In genomic region chr3:41026394-41027177, GRCh38 we compare ENCODE assay signal across 9 cellular contexts.
DNase-seq lines count a peak whose midpoint lies in the region; ATAC-seq and TF ChIP-seq lines count a peak whose summit lies in the region.
"Had no signal": no experiment of that assay in that cellular context is flagged by ENCODE, and none has a peak within 500 bp of the region (broad histone marks: within the 10 kb centered on the region; RNA-seq: fewer than 3 reads in every experiment).

No MANE protein-coding gene starts in this region.

- H3K4me3 ChIP-seq in AG10803 (ENCODE audit: low read length): no peak overlapping the region
- H3K4me3 ChIP-seq in epithelial cell of proximal tubule (ENCODE audit: low read depth, low read length): no peak overlapping the region

- ATAC-seq in GM21619 (IDR thresholded peaks at IDR 0.05; ENCODE audit: unreplicated experiment): no peak

- DNase-seq in AG10803 (ENCODE audit: low read depth) (peak; percentile 31), OCI-M1 (lab: John Stamatoyannopoulos, UW) (peak; percentile 87), epithelial cell of proximal tubule (ENCODE audit: low read depth) (peak; percentile 15), midbrain (lab: John Stamatoyannopoulos, UW) (peak; percentile 3), NCI-H2196 treated with DMSO at 0.1 percent for 48 hours (lab: John Stamatoyannopoulos, UW; ENCODE audit: unreplicated experiment) (no peak), NCI-H1694 treated with DMSO at 0.1 percent for 48 hours (lab: John Stamatoyannopoulos, UW) (no peak), HK-2 (ENCODE audit: unreplicated experiment) (no peak)
- DNase-seq: activated CD4-positive, CD25-positive, alpha-beta regulatory T cell had no signal

- TF ChIP-seq CTCF in AG10803 (conservative IDR thresholded peaks at IDR 0.05; ENCODE audit: low read length) (no peak), epithelial cell of proximal tubule (conservative IDR thresholded peaks at IDR 0.05; ENCODE audit: low read depth, low read length) (no peak)

Comparison
In these comparisons a context has a peak if more than half of its experiments do, and no peak if none do; other contexts are left out.
1. DNase-seq: peak in AG10803 (single experiment), OCI-M1 (single experiment), epithelial cell of proximal tubule (single experiment) and midbrain (single experiment); none in NCI-H2196 treated with DMSO at 0.1 percent for 48 hours (single experiment), NCI-H1694 treated with DMSO at 0.1 percent for 48 hours (single experiment) and HK-2 (single experiment).